13 cellular contexts compared by ENCODE assay signal in genomic region chr4:37662861-37663390, GRCh38. TPM values are rescaled to one million over a fixed set of nuclear protein-coding genes. Genes with fewer than 3 reads are reported as not detected.
DNase-seq lines count a peak whose midpoint lies in the region; ATAC-seq and TF ChIP-seq lines count a peak whose summit lies in the region.
"Had no signal": no experiment of that assay in that cellular context is flagged by ENCODE, and none has a peak within 500 bp of the region (broad histone marks: within the 10 kb centered on the region; RNA-seq: fewer than 3 reads in every experiment).

No MANE protein-coding gene starts in this region.

- no peaks in the 10 kb centered on the region for H3K27me3 ChIP-seq in esophagus muscularis mucosa
- no peaks in the 10 kb centered on the region for H3K27me3 ChIP-seq in prostate gland (replicated peaks; ENCODE audit: insufficient read depth)

- intact Hi-C loops in esophagus muscularis mucosa (cut with DNase I), result no loop called here
- intact Hi-C loops in prostate gland (cut with DNase I), result no loop called here

- no peak for TF ChIP-seq EP300 in esophagus muscularis mucosa (IDR thresholded peaks at IDR 0.05)

- ATAC-seq in HG03432 (IDR thresholded peaks at IDR 0.05; ENCODE audit: unreplicated experiment), result no peak
- no peak for ATAC-seq in GM18867 (IDR thresholded peaks at IDR 0.05; ENCODE audit: unreplicated experiment)
- ATAC-seq: activated T-helper 17 cell treated with anti-CD3 and anti-CD28 coated beads, Interleukin-2, amount 50 U/mL, for 72 hours; naive thymus-derived CD8-positive, alpha-beta T cell had no signal

- no peak for TF ChIP-seq POLR2A in esophagus muscularis mucosa (IDR thresholded peaks at IDR 0.05; ENCODE audit: low read depth)
- TF ChIP-seq POLR2A in prostate gland (IDR thresholded peaks at IDR 0.05), result no peak

- H3K4me3 ChIP-seq in esophagus muscularis mucosa, result no peak overlapping the region
- no peak overlapping the region for H3K4me3 ChIP-seq in prostate gland

- H3K27ac ChIP-seq in esophagus muscularis mucosa (replicated peaks in 1 of 4) (peak overlapping the region; percentile 8 to 74 (median 33)), prostate gland (no peak overlapping the region)

- TF ChIP-seq CTCF in esophagus muscularis mucosa (IDR thresholded peaks at IDR 0.05), result no peak
- TF ChIP-seq CTCF in GM20000 (IDR thresholded peaks at IDR 0.05; ENCODE audit: extremely low read depth, missing control alignments), result no peak
- TF ChIP-seq CTCF in prostate gland (IDR thresholded peaks at IDR 0.05), result no peak

- H3K36me3 ChIP-seq in esophagus muscularis mucosa (no peaks in the 10 kb centered on the region), prostate gland (no peaks in the 10 kb centered on the region)

- DNase-seq in A172 (ENCODE audit: low spot score), result peak; percentile 71
- peak; percentile 18 for DNase-seq in NCI-H69 (lab: John Stamatoyannopoulos, UW)
- DNase-seq in esophagus muscularis mucosa (ENCODE audit: extremely low spot score), result no peak
- peak; percentile 81 for DNase-seq in myocyte (ENCODE audit: low read depth)
- DNase-seq in GM20000 (ENCODE audit: low spot score), result no peak
- no peak for DNase-seq in prostate gland (ENCODE audit: low spot score)
- DNase-seq: cortex of kidney; hypothalamus; naive thymus-derived CD8-positive, alpha-beta T cell; stimulated activated CD4-positive, alpha-beta T cell treated with anti-CD3 and anti-CD28 coated beads, Interleukin-2, amount 100 ng/mL, for 48 hours had no signal

- WGBS in esophagus muscularis mucosa, result 64% methylated on average over 5 of the region's 5 CpGs
- 71% methylated on average over 5 of the region's 5 CpGs for WGBS in prostate gland

- H3K4me1 ChIP-seq in esophagus muscularis mucosa (peaks cover 62 to 86% (median 69%) of the 10 kb centered on the region in 4 donors), prostate gland (replicated peaks) (no peaks in the 10 kb centered on the region)

- H3K9me3 ChIP-seq in esophagus muscularis mucosa, result no peaks in the 10 kb centered on the region
- no peaks in the 10 kb centered on the region for H3K9me3 ChIP-seq in prostate gland

RNA-seq across cellular contexts. Expression of gene RELL1, which starts 23.2 kb away (rescaled TPM):
- total RNA-seq in A172 (2014; rRNA removed; shearing (Covaris generic)), result 57.7 and 69.4 TPM in 2 replicates
- 10 to 100 TPM; 44.4 to 83.3 (median 73.6) TPM for total RNA-seq in esophagus muscularis mucosa
- total RNA-seq in myocyte, result 66.9 and 97.1 TPM in 2 replicates
- polyA plus RNA-seq in myocyte (2012), result 27.4 TPM
- 10 to 100 TPM; 18.9 to 26.2 TPM for total RNA-seq in prostate gland

Comparison
In these comparisons a context has a peak if more than half of its experiments do, and no peak if none do; other contexts are left out.
1. DNase-seq: peak in A172 (single experiment), NCI-H69 (single experiment) and myocyte (single experiment); none in esophagus muscularis mucosa (single experiment), GM20000 (single experiment) and prostate gland (single experiment).
2. H3K27ac ChIP-seq: peak in esophagus muscularis mucosa (4 of 4); none in prostate gland (0 of 2).